In genomic region chr11:65644837-65645236, GRCh38 we compare ENCODE assay signal across 19 cellular contexts. TPM values are rescaled to one million over a fixed set of nuclear protein-coding genes. Genes with fewer than 3 reads are reported as not detected.
DNase-seq lines count a peak whose midpoint lies in the region; ATAC-seq and TF ChIP-seq lines count a peak whose summit lies in the region.
"Had no signal": no experiment of that assay in that cellular context is flagged by ENCODE, and none has a peak within 500 bp of the region (broad histone marks: within the 10 kb centered on the region; RNA-seq: fewer than 3 reads in every experiment).

No MANE protein-coding gene starts in this region.

- peaks cover 20% of the 10 kb centered on the region for H3K4me1 Mint-ChIP-seq in Caco-2 (ENCODE audit: low read depth, unreplicated experiment)
- peaks cover 49% of the 10 kb centered on the region for H3K4me1 Mint-ChIP-seq in endothelial cell (ENCODE audit: unreplicated experiment)
- peaks cover 37% of the 10 kb centered on the region for H3K4me1 Mint-ChIP-seq in stimulated activated effector memory CD8-positive, alpha-beta T cell treated with anti-CD3 and anti-CD28 coated beads, Interleukin-12 subunit alpha, Interleukin-12 subunit beta, amount 100 ng/mL, for 72 hours
- peaks cover 6% of the 10 kb centered on the region for H3K4me1 Mint-ChIP-seq in endodermal cell
- H3K4me1 Mint-ChIP-seq in activated CD8-positive, alpha-beta T cell treated with anti-CD3 and anti-CD28 coated beads for 36 hours (ENCODE audit: low read depth) = peaks cover 29% of the 10 kb centered on the region

- H3K4me3 Mint-ChIP-seq in Caco-2 (ENCODE audit: unreplicated experiment) (no peak overlapping the region), endothelial cell (ENCODE audit: unreplicated experiment) (no peak overlapping the region), endodermal cell (no peak overlapping the region)
- no peak overlapping the region for H3K4me3 Mint-ChIP-seq in stimulated activated effector memory CD8-positive, alpha-beta T cell treated with anti-CD3 and anti-CD28 coated beads, Interleukin-12 subunit alpha, Interleukin-12 subunit beta, amount 100 ng/mL, for 72 hours
- no peak overlapping the region for H3K4me3 Mint-ChIP-seq in activated CD8-positive, alpha-beta T cell treated with anti-CD3 and anti-CD28 coated beads for 36 hours

- H3K9me3 ChIP-seq in Caco-2 (no peaks in the 10 kb centered on the region), endodermal cell (ENCODE audit: control insufficient read depth, low read length) (no peaks in the 10 kb centered on the region)
- H3K9me3 ChIP-seq: BE2C had no signal

- H3K36me3 ChIP-seq in Caco-2 (ENCODE audit: control insufficient read depth, insufficient read depth, low read length) = no peaks in the 10 kb centered on the region
- peaks cover 10% of the 10 kb centered on the region for H3K36me3 ChIP-seq in endodermal cell (ENCODE audit: control insufficient read depth, insufficient read depth, low read length)
- H3K36me3 ChIP-seq: BE2C had no signal

- H3K27me3 Mint-ChIP-seq in Caco-2 (ENCODE audit: insufficient read depth, unreplicated experiment) (no peaks in the 10 kb centered on the region), endothelial cell (ENCODE audit: unreplicated experiment) (peaks cover 20% of the 10 kb centered on the region), endodermal cell (ENCODE audit: insufficient read depth) (peaks cover 30% of the 10 kb centered on the region)
- H3K27me3 Mint-ChIP-seq in activated CD8-positive, alpha-beta T cell treated with anti-CD3 and anti-CD28 coated beads for 36 hours = no peaks in the 10 kb centered on the region
- H3K27me3 Mint-ChIP-seq: CD4-positive, alpha-beta memory T cell had no signal

- DNase-seq in Caco-2 (no peak), RWPE1 (ENCODE audit: low spot score) (no peak), endothelial cell (ENCODE audit: low spot score) (no peak), endodermal cell (no peak)
- no peak for DNase-seq in stimulated activated effector memory CD8-positive, alpha-beta T cell treated with anti-CD3 and anti-CD28 coated beads, Interleukin-12 subunit alpha, Interleukin-12 subunit beta, amount 100 ng/mL, for 72 hours (ENCODE audit: low spot score in 2 of 2)
- no peak for DNase-seq in activated CD8-positive, alpha-beta T cell treated with anti-CD3 and anti-CD28 coated beads for 36 hours
- DNase-seq: BE2C; CD4-positive, alpha-beta memory T cell; DND-41; GOT3; NCI-H1105; NCI-H1694 treated with DMSO at 0.1 percent for 48 hours; NCI-H2107; NCI-H2227 treated with DMSO at 0.1 percent for 48 hours; NCI-H524 treated with DMSO at 0.1 percent for 48 hours; Right ventricle myocardium superior had no signal

- 94 to 100% methylated on average over 5 to 11 of the region's 11 CpGs for WGBS in endodermal cell (ENCODE audit: insufficient coverage in 1 of 2, insufficient read length in 1 of 2), 2 experiments

- POLR2A ChIA-PET in Caco-2 (lab: Charles Lee) = no interaction called here
- POLR2A ChIA-PET in RWPE1 (lab: Yijun Ruan, JAX; ENCODE audit: low non-redundant PET) = no interaction called here
- POLR2A ChIA-PET in activated CD8-positive, alpha-beta T cell treated with anti-CD3 and anti-CD28 coated beads for 36 hours (lab: Charles Lee) = interaction anchor here (0.6 to 23.0 kb wide), 4 partner anchors 14 to 264 kb away, joined by 3 to 320 read pairs (median 3); partner anchors contain the start of genes RELA and SLC25A45

- H3K36me3 Mint-ChIP-seq in Caco-2 (ENCODE audit: insufficient read depth, unreplicated experiment) (peaks cover 12% of the 10 kb centered on the region), endothelial cell (ENCODE audit: low read depth, unreplicated experiment) (peaks cover 34% of the 10 kb centered on the region), endodermal cell (ENCODE audit: low read depth) (no peaks in the 10 kb centered on the region)
- peaks cover 85% of the 10 kb centered on the region for H3K36me3 Mint-ChIP-seq in stimulated activated effector memory CD8-positive, alpha-beta T cell treated with anti-CD3 and anti-CD28 coated beads, Interleukin-12 subunit alpha, Interleukin-12 subunit beta, amount 100 ng/mL, for 72 hours
- H3K36me3 Mint-ChIP-seq in activated CD8-positive, alpha-beta T cell treated with anti-CD3 and anti-CD28 coated beads for 36 hours (ENCODE audit: low read depth) = peaks cover 58% of the 10 kb centered on the region

- peaks cover 15% of the 10 kb centered on the region for H3K4me1 ChIP-seq in Caco-2
- H3K4me1 ChIP-seq in endodermal cell (ENCODE audit: control insufficient read depth, insufficient read depth, low read length) = no peaks in the 10 kb centered on the region
- H3K4me1 ChIP-seq: BE2C had no signal

- TF ChIP-seq CTCF in Caco-2 (IDR thresholded peaks at IDR 0.05; ENCODE audit: insufficient read depth in 1 of 2, low read depth in 1 of 2, low read length in 1 of 2, severe bottlenecking in 1 of 2, unreplicated experiment in 1 of 2) = no peak
- no peak for TF ChIP-seq CTCF in RWPE1 (conservative IDR thresholded peaks at IDR 0.05; ENCODE audit: low read depth)
- no peak for TF ChIP-seq CTCF in endothelial cell (IDR thresholded peaks at IDR 0.05; ENCODE audit: unreplicated experiment)
- no peak for TF ChIP-seq CTCF in endodermal cell (conservative IDR thresholded peaks at IDR 0.05)
- TF ChIP-seq CTCF in activated CD8-positive, alpha-beta T cell treated with anti-CD3 and anti-CD28 coated beads for 36 hours (IDR thresholded peaks at IDR 0.05) = no peak

- H3K27ac Mint-ChIP-seq in Caco-2 (ENCODE audit: unreplicated experiment) = peak overlapping the region; percentile 28
- H3K27ac Mint-ChIP-seq in endothelial cell (ENCODE audit: unreplicated experiment) = peak overlapping the region; percentile 48
- peak overlapping the region; percentile 90 for H3K27ac Mint-ChIP-seq in stimulated activated effector memory CD8-positive, alpha-beta T cell treated with anti-CD3 and anti-CD28 coated beads, Interleukin-12 subunit alpha, Interleukin-12 subunit beta, amount 100 ng/mL, for 72 hours
- no peak overlapping the region for H3K27ac Mint-ChIP-seq in endodermal cell
- no peak overlapping the region for H3K27ac Mint-ChIP-seq in activated CD8-positive, alpha-beta T cell treated with anti-CD3 and anti-CD28 coated beads for 36 hours

- no peak for ATAC-seq in stimulated activated effector memory CD8-positive, alpha-beta T cell treated with anti-CD3 and anti-CD28 coated beads, Interleukin-12 subunit alpha, Interleukin-12 subunit beta, amount 100 ng/mL, for 72 hours
- ATAC-seq in GM21381 (IDR thresholded peaks at IDR 0.05; ENCODE audit: unreplicated experiment) = no peak
- no peak for ATAC-seq in activated CD8-positive, alpha-beta T cell treated with anti-CD3 and anti-CD28 coated beads for 36 hours
- ATAC-seq: Panc1 had no signal

- H3K4me3 ChIP-seq in Caco-2 (ENCODE audit: low read depth, low read length) (no peak overlapping the region), endodermal cell (ENCODE audit: low read length) (no peak overlapping the region)
- H3K4me3 ChIP-seq: SK-N-MC had no signal

- BruUV-seq in Caco-2 (replicated peaks; lab: Mats Ljungman, UMichigan) = no TSS peak

- H3K27me3 ChIP-seq in Caco-2 (replicated peaks; ENCODE audit: control insufficient read depth, insufficient read depth, low read length) = no peaks in the 10 kb centered on the region
- no peaks in the 10 kb centered on the region for H3K27me3 ChIP-seq in endodermal cell (ENCODE audit: control insufficient read depth, insufficient read depth, low read length, poor library complexity, severe bottlenecking)
- H3K27me3 ChIP-seq: BE2C had no signal

- intact Hi-C loops in Caco-2 (cut with micrococcal nuclease; ENCODE audit: unreplicated experiment) = no loop called here
- intact Hi-C loops in activated CD8-positive, alpha-beta T cell treated with anti-CD3 and anti-CD28 coated beads for 36 hours (cut with micrococcal nuclease) = no loop called here

- H3K27ac ChIP-seq in RWPE1 (peak overlapping the region; percentile 52), endodermal cell (ENCODE audit: low read depth, low read length) (no peak overlapping the region)
- H3K27ac ChIP-seq: SK-N-MC had no signal

- CTCF ChIA-PET in Caco-2 (lab: Charles Lee) = no interaction called here
- CTCF ChIA-PET in RWPE1 (lab: Yijun Ruan, JAX) = interaction anchor here (0.8 kb wide), 1 partner anchor 27 kb away, joined by 3 read pairs; no protein-coding TSS in a partner anchor
- CTCF ChIA-PET in activated CD8-positive, alpha-beta T cell treated with anti-CD3 and anti-CD28 coated beads for 36 hours (lab: Charles Lee) = no interaction called here

- no peak overlapping the region for H3K9ac ChIP-seq in endodermal cell (ENCODE audit: extremely low read depth, low read length, poor library complexity, severe bottlenecking)

- no peaks in the 10 kb centered on the region for H3K9me3 Mint-ChIP-seq in Caco-2 (ENCODE audit: unreplicated experiment)
- H3K9me3 Mint-ChIP-seq in endothelial cell (ENCODE audit: unreplicated experiment) = no peaks in the 10 kb centered on the region
- no peaks in the 10 kb centered on the region for H3K9me3 Mint-ChIP-seq in stimulated activated effector memory CD8-positive, alpha-beta T cell treated with anti-CD3 and anti-CD28 coated beads, Interleukin-12 subunit alpha, Interleukin-12 subunit beta, amount 100 ng/mL, for 72 hours
- H3K9me3 Mint-ChIP-seq in endodermal cell = no peaks in the 10 kb centered on the region
- H3K9me3 Mint-ChIP-seq in activated CD8-positive, alpha-beta T cell treated with anti-CD3 and anti-CD28 coated beads for 36 hours = no peaks in the 10 kb centered on the region
- H3K9me3 Mint-ChIP-seq: CD4-positive, alpha-beta memory T cell had no signal

RNA-seq across cellular contexts. Expression of gene SIPA1, which starts 6.9 kb away (rescaled TPM):
- total RNA-seq in Caco-2 (2022) (30.5 and 35.1 TPM in 2 replicates), endothelial cell (ENCODE audit: unreplicated experiment) (267 TPM), endodermal cell (10 to 100 TPM; 39.9 to 46.8 TPM)
- 22.0 TPM for polyA plus RNA-seq in endodermal cell (2013, experiment 1 of 2)
- polyA plus RNA-seq in endodermal cell (2013, experiment 2 of 2) = 18.3 TPM
- total RNA-seq in activated CD8-positive, alpha-beta T cell treated with anti-CD3 and anti-CD28 coated beads for 36 hours = 100 to 1,000 TPM; 172 to 180 TPM

RNA-seq across cellular contexts. Expression of gene RELA, which starts 17.9 kb away (rescaled TPM):
- total RNA-seq in Caco-2 (2022) (51.2 and 54.9 TPM in 2 replicates), endothelial cell (ENCODE audit: unreplicated experiment) (62.6 TPM), endodermal cell (10 to 100 TPM; 40.2 to 41.1 TPM)
- 50.0 TPM for polyA plus RNA-seq in endodermal cell (2013, experiment 1 of 2)
- 41.7 TPM for polyA plus RNA-seq in endodermal cell (2013, experiment 2 of 2)
- total RNA-seq in activated CD8-positive, alpha-beta T cell treated with anti-CD3 and anti-CD28 coated beads for 36 hours = 10 to 100 TPM; 65.6 to 72.5 TPM

RNA-seq across cellular contexts. Expression of gene PCNX3, which starts 29.3 kb away (rescaled TPM):
- total RNA-seq in Caco-2 (2022) (52.7 and 52.8 TPM in 2 replicates), endothelial cell (ENCODE audit: unreplicated experiment) (76.1 TPM), endodermal cell (10 to 100 TPM; 48.1 to 57.3 TPM)
- 25.5 TPM for polyA plus RNA-seq in endodermal cell (2013, experiment 1 of 2)
- 24.6 TPM for polyA plus RNA-seq in endodermal cell (2013, experiment 2 of 2)
- 10 to 100 TPM; 34.3 to 34.4 TPM for total RNA-seq in activated CD8-positive, alpha-beta T cell treated with anti-CD3 and anti-CD28 coated beads for 36 hours

RNA-seq across cellular contexts. Expression of gene MAP3K11, which starts 30.8 kb away (rescaled TPM):
- total RNA-seq in Caco-2 (2022) (80.5 and 89.2 TPM in 2 replicates), endothelial cell (ENCODE audit: unreplicated experiment) (238 TPM), endodermal cell (10 to 100 TPM; 62.8 to 65.0 TPM)
- polyA plus RNA-seq in endodermal cell (2013, experiment 1 of 2) = 30.5 TPM
- 28.4 TPM for polyA plus RNA-seq in endodermal cell (2013, experiment 2 of 2)
- 10 to 100 TPM; 40.3 to 45.6 TPM for total RNA-seq in activated CD8-positive, alpha-beta T cell treated with anti-CD3 and anti-CD28 coated beads for 36 hours

RNA-seq across cellular contexts. Expression of gene KCNK7, which starts 49.2 kb away (rescaled TPM):
- total RNA-seq in Caco-2 (2022) (0.39 and 0.49 TPM in 2 replicates), endothelial cell (ENCODE audit: unreplicated experiment) (2.0 TPM), endodermal cell (1 to 10 TPM in 1 of 2 donors, not detected in 1; 1.2 TPM)
- not detected for polyA plus RNA-seq in endodermal cell (2013, experiment 1 of 2)
- polyA plus RNA-seq in endodermal cell (2013, experiment 2 of 2) = not detected
- total RNA-seq in activated CD8-positive, alpha-beta T cell treated with anti-CD3 and anti-CD28 coated beads for 36 hours = under 1 TPM in 1 of 2 experiments, not detected in 1; 0.77 TPM

Comparison
In these comparisons a context has a peak if more than half of its experiments do, and no peak if none do; other contexts are left out.
1. H3K27ac Mint-ChIP-seq: peak in Caco-2 (single experiment), endothelial cell (single experiment) and stimulated activated effector memory CD8-positive, alpha-beta T cell treated with anti-CD3 and anti-CD28 coated beads, Interleukin-12 subunit alpha, Interleukin-12 subunit beta, amount 100 ng/mL, for 72 hours (single experiment); none in endodermal cell (single experiment) and activated CD8-positive, alpha-beta T cell treated with anti-CD3 and anti-CD28 coated beads for 36 hours (single experiment).